30 cellular contexts compared by ENCODE assay signal in genomic region chr2:196941398-196942078, GRCh38. TPM values are rescaled to one million over a fixed set of nuclear protein-coding genes. Genes with fewer than 3 reads are reported as not detected.
DNase-seq lines count a peak whose midpoint lies in the region; ATAC-seq and TF ChIP-seq lines count a peak whose summit lies in the region.
"Had no signal": no experiment of that assay in that cellular context is flagged by ENCODE, and none has a peak within 500 bp of the region (broad histone marks: within the 10 kb centered on the region; RNA-seq: fewer than 3 reads in every experiment).

No MANE protein-coding gene starts in this region.

- peaks cover 3% of the 10 kb centered on the region for H3K4me1 Mint-ChIP-seq in activated CD8-positive, alpha-beta T cell treated with anti-CD3 and anti-CD28 coated beads for 36 hours (ENCODE audit: low read depth)

- TF ChIP-seq CTCF in OCI-LY1 (IDR thresholded peaks at IDR 0.05; ENCODE audit: low read length) (no peak), heart left ventricle (IDR thresholded peaks at IDR 0.05) (no peak), parathyroid adenoma (IDR thresholded peaks at IDR 0.05) (no peak)
- TF ChIP-seq CTCF in activated CD8-positive, alpha-beta T cell treated with anti-CD3 and anti-CD28 coated beads for 36 hours (IDR thresholded peaks at IDR 0.05) = no peak

- H4K20me1 ChIP-seq in GM23248 (ENCODE audit: insufficient read depth) (no peaks in the 10 kb centered on the region), OCI-LY1 (ENCODE audit: insufficient read depth, low read length) (no peaks in the 10 kb centered on the region)
- H4K20me1 ChIP-seq: BLaER1 had no signal

- H3F3A ChIP-seq in GM23248 (ENCODE audit: insufficient read depth) = no peaks in the 10 kb centered on the region
- no peaks in the 10 kb centered on the region for H3F3A ChIP-seq in OCI-LY1 (ENCODE audit: insufficient read depth, low read length)

- H3K36me3 ChIP-seq in GM23248 (ENCODE audit: low read depth) (no peaks in the 10 kb centered on the region), OCI-LY1 (ENCODE audit: insufficient read depth, low read length) (no peaks in the 10 kb centered on the region), heart left ventricle (no peaks in the 10 kb centered on the region), parathyroid adenoma (ENCODE audit: control insufficient read depth, insufficient read depth, low read length) (no peaks in the 10 kb centered on the region)
- H3K36me3 ChIP-seq: BLaER1, left lung, prostate gland, thoracic aorta, WERI-Rb-1 had no signal

- CTCF ChIA-PET in activated CD8-positive, alpha-beta T cell treated with anti-CD3 and anti-CD28 coated beads for 36 hours (lab: Charles Lee) = no interaction called here

- peak overlapping the region; percentile 59 for H2AFZ ChIP-seq in GM23248
- H2AFZ ChIP-seq in OCI-LY1 (ENCODE audit: low read length) = peak overlapping the region; percentile 63; the same call in 1 of the 2 replicates
- peak overlapping the region; percentile 26 for H2AFZ ChIP-seq in parathyroid adenoma

- WGBS in GM23248 (ENCODE audit: low coverage in 1 of 2, low lambda C conversion rate in 2 of 2, missing lambda C conversion rate in 2 of 2), 2 experiments = 69 to 72% methylated on average over 4 of the region's 4 CpGs
- WGBS in heart left ventricle, 4 donors = 56 to 62% (median 56%) methylated on average over 4 of the region's 4 CpGs

- H3K4me3 ChIP-seq in GM23248 (no peak overlapping the region), OCI-LY1 (ENCODE audit: low read depth, low read length, poor library complexity, severe bottlenecking) (no peak overlapping the region), heart left ventricle (no peak overlapping the region), parathyroid adenoma (ENCODE audit: low read depth, low read length) (no peak overlapping the region)
- H3K4me3 ChIP-seq: BLaER1, coronary artery, left lung, prostate gland, thoracic aorta had no signal

- no peaks in the 10 kb centered on the region for H3K4me1 ChIP-seq in GM23248 (ENCODE audit: insufficient read depth)
- H3K4me1 ChIP-seq in OCI-LY1 (ENCODE audit: insufficient read depth, low read length, severe bottlenecking) = peaks cover 9% of the 10 kb centered on the region
- peaks cover 0 to 9% (median 0%) of the 10 kb centered on the region in 12 donors for H3K4me1 ChIP-seq in heart left ventricle
- no peaks in the 10 kb centered on the region for H3K4me1 ChIP-seq in parathyroid adenoma
- H3K4me1 ChIP-seq: BLaER1, left lung, prostate gland had no signal

- no peak for TF ChIP-seq POLR2A in heart left ventricle (IDR thresholded peaks at IDR 0.05)

- POLR2A ChIA-PET in activated CD8-positive, alpha-beta T cell treated with anti-CD3 and anti-CD28 coated beads for 36 hours (lab: Charles Lee) = no interaction called here

- no peak overlapping the region for H3K27ac Mint-ChIP-seq in activated CD8-positive, alpha-beta T cell treated with anti-CD3 and anti-CD28 coated beads for 36 hours
- H3K27ac Mint-ChIP-seq: activated naive CD8-positive, alpha-beta T cell; stimulated activated naive CD8-positive, alpha-beta T cell treated with anti-CD3 and anti-CD28 coated beads, Interleukin-15, Interleukin-2, amounts not matched to agents 100 ng/mL and 50 ng/mL, for 24 hours had no signal

- H3K9ac ChIP-seq in GM23248 = no peak overlapping the region
- H3K9ac ChIP-seq in OCI-LY1 (ENCODE audit: low read length) = no peak overlapping the region
- no peak overlapping the region for H3K9ac ChIP-seq in parathyroid adenoma
- H3K9ac ChIP-seq: BLaER1 had no signal

- H3K27ac ChIP-seq in GM23248 (no peak overlapping the region), OCI-LY1 (ENCODE audit: low read depth, low read length, poor library complexity, severe bottlenecking) (no peak overlapping the region), heart left ventricle (peak overlapping the region in 4 of 12 donors; percentile 16 to 35 (median 24)), parathyroid adenoma (no peak overlapping the region)
- H3K27ac ChIP-seq: BLaER1, coronary artery, left lung, prostate gland, thoracic aorta, WERI-Rb-1 had no signal

- peaks cover 2% of the 10 kb centered on the region for H3K27me3 Mint-ChIP-seq in activated CD8-positive, alpha-beta T cell treated with anti-CD3 and anti-CD28 coated beads for 36 hours

- H3K4me3 Mint-ChIP-seq in activated CD8-positive, alpha-beta T cell treated with anti-CD3 and anti-CD28 coated beads for 36 hours = no peak overlapping the region
- H3K4me3 Mint-ChIP-seq: activated naive CD8-positive, alpha-beta T cell; stimulated activated naive CD8-positive, alpha-beta T cell treated with anti-CD3 and anti-CD28 coated beads, Interleukin-15, Interleukin-2, amounts not matched to agents 100 ng/mL and 50 ng/mL, for 24 hours had no signal

- H3K36me3 Mint-ChIP-seq in activated CD8-positive, alpha-beta T cell treated with anti-CD3 and anti-CD28 coated beads for 36 hours (ENCODE audit: low read depth) = no peaks in the 10 kb centered on the region
- H3K36me3 Mint-ChIP-seq: activated naive CD8-positive, alpha-beta T cell had no signal

- no peaks in the 10 kb centered on the region for H3K27me3 ChIP-seq in GM23248 (replicated peaks; ENCODE audit: insufficient read depth)
- no peaks in the 10 kb centered on the region for H3K27me3 ChIP-seq in OCI-LY1 (ENCODE audit: insufficient read depth, low read length)
- no peaks in the 10 kb centered on the region for H3K27me3 ChIP-seq in heart left ventricle
- no peaks in the 10 kb centered on the region for H3K27me3 ChIP-seq in parathyroid adenoma (ENCODE audit: control insufficient read depth, insufficient read depth, low read length)
- H3K27me3 ChIP-seq: BLaER1 had no signal

- peak; percentile 49 to 90 (median 84) for ATAC-seq in heart left ventricle
- no peak for ATAC-seq in activated CD8-positive, alpha-beta T cell treated with anti-CD3 and anti-CD28 coated beads for 36 hours
- ATAC-seq: left lung had no signal

- no peaks in the 10 kb centered on the region for H3K9me3 Mint-ChIP-seq in activated CD8-positive, alpha-beta T cell treated with anti-CD3 and anti-CD28 coated beads for 36 hours
- H3K9me3 Mint-ChIP-seq: stimulated activated naive CD8-positive, alpha-beta T cell treated with anti-CD3 and anti-CD28 coated beads, Interleukin-15, Interleukin-2, amounts not matched to agents 100 ng/mL and 50 ng/mL, for 24 hours had no signal

- H3K4me2 ChIP-seq in GM23248 (ENCODE audit: unreplicated experiment) = peak overlapping the region; percentile 21
- no peak overlapping the region for H3K4me2 ChIP-seq in OCI-LY1 (ENCODE audit: low read length)
- H3K4me2 ChIP-seq in parathyroid adenoma (ENCODE audit: low read length) = no peak overlapping the region
- H3K4me2 ChIP-seq: BLaER1 had no signal

- DNase-seq in GM23248 (no peak), heart left ventricle (no peak)
- no peak for DNase-seq in activated CD8-positive, alpha-beta T cell treated with anti-CD3 and anti-CD28 coated beads for 36 hours
- DNase-seq in activated effector memory CD4-positive, alpha-beta T cell treated with Interleukin-2 at 50 U/mL for 16 hours = no peak
- DNase-seq in stimulated activated CD4-positive, alpha-beta T cell treated with anti-CD3 and anti-CD28 coated beads, Interleukin-4, amount 100 ng/mL, for 4 hours = no peak
- DNase-seq: ACHN; activated CD4-positive, alpha-beta T cell treated with anti-CD3 and anti-CD28 coated beads for 4 hours; activated CD8-positive, alpha-beta memory T cell treated with anti-CD3 and anti-CD28 coated beads for 24 hours; activated effector memory CD4-positive, alpha-beta T cell treated with anti-CD3 and anti-CD28 coated beads, Interleukin-2, amount 50 U/mL, for 16 hours; activated T-cell treated with anti-CD3 and anti-CD28 coated beads for 4 hours; anterior cingulate cortex; DMS 273 treated with DMSO at 0.1 percent for 48 hours; effector memory CD4-positive, alpha-beta T cell; glutamatergic neuron; H7; KG1; left lung; MM.1S; NCI-H524 treated with DMSO at 0.1 percent for 48 hours; SHP77; T1000; WERI-Rb-1 had no signal

- H3K79me2 ChIP-seq in GM23248 (ENCODE audit: insufficient read depth) (no peaks in the 10 kb centered on the region), OCI-LY1 (ENCODE audit: insufficient read depth, low read length) (no peaks in the 10 kb centered on the region), parathyroid adenoma (no peaks in the 10 kb centered on the region)

- in situ Hi-C loops in GM23248 (cut with MboI) = no loop called here

- H3K9me2 ChIP-seq in GM23248 (ENCODE audit: insufficient read depth) = no peaks in the 10 kb centered on the region
- H3K9me2 ChIP-seq in OCI-LY1 (ENCODE audit: low read depth, low read length) = no peaks in the 10 kb centered on the region

- H3K9me3 ChIP-seq in GM23248 (ENCODE audit: low read depth) (no peaks in the 10 kb centered on the region), OCI-LY1 (ENCODE audit: low read length) (no peaks in the 10 kb centered on the region), heart left ventricle (no peaks in the 10 kb centered on the region), parathyroid adenoma (ENCODE audit: control insufficient read depth, low read length) (no peaks in the 10 kb centered on the region)
- H3K9me3 ChIP-seq: BLaER1, left lung, prostate gland, thoracic aorta had no signal

- intact Hi-C loops in heart left ventricle (cut with DNase I) = no loop called here
- intact Hi-C loops in activated CD8-positive, alpha-beta T cell treated with anti-CD3 and anti-CD28 coated beads for 36 hours (cut with micrococcal nuclease) = no loop called here

RNA-seq across cellular contexts. Expression of gene PGAP1, which starts 15.0 kb away (rescaled TPM):
- 5.6 and 6.3 TPM in 2 replicates for total RNA-seq in GM23248 (2014; rRNA removed; shearing (Covaris generic))
- polyA plus RNA-seq in GM23248 (2016; fragmentation: Nextera tagmentation; extraction: Ambion mirVana) (2.4 and 2.5 TPM in 2 replicates), heart left ventricle (1 to 10 TPM; 1.2 to 1.8 TPM)
- total RNA-seq in heart left ventricle = 1 to 10 TPM; 3.6 to 8.8 (median 5.8) TPM
- 10 to 100 TPM; 17.7 to 19.2 TPM for total RNA-seq in activated CD8-positive, alpha-beta T cell treated with anti-CD3 and anti-CD28 coated beads for 36 hours
